Comparison of ENCODE assay signal across 8 cellular contexts in the genomic region with DNA sequence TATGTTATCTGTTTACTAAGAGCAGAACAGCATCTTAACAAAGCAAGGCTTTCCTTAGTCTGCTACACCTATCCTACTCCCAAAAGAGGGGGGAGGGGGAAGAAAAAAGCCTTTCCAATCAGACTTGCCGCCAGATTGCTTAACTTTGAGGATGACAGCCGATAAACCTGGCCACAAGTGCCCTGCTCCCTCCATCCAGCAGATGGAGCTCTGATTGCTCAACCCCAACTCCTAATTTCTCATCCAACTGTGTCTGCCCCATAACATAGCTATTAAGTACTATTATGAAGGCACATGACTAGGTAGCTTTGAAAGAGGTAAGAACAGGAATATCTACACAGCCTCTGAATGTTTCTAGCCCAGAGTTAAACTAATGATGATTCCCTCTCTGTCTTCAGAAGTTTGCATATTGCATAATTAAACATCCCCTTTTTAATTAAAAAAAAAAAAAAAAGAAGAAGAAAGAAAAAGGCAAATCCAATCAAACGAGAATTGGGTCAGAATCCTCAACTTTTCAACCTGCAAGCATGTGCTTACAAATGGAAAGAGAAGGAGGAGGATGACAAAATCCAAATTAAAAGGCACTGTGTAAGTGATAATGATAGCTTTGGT.
DNase-seq lines count a peak whose midpoint lies in the region; ATAC-seq and TF ChIP-seq lines count a peak whose summit lies in the region.

No MANE protein-coding gene starts in this region.

- H3K4me1 Mint-ChIP-seq in activated naive CD8-positive, alpha-beta T cell treated with anti-CD3 and anti-CD28 coated beads for 36 hours, result no peaks in the 10 kb centered on the region

- intact Hi-C loops in heart left ventricle (cut with DNase I), result loop anchor here in 6 of 10 donors (2.0 to 10.0 kb wide), 4 partner anchors 147 to 152 kb away; no protein-coding TSS in a partner anchor
- intact Hi-C loops in Right ventricle myocardium superior (cut with DNase I), result no loop called here

- DNase-seq in heart left ventricle (no peak), Right ventricle myocardium superior (no peak), LNCaP clone FGC (ENCODE audit: low read depth) (peak; percentile 8), left lobe of liver (ENCODE audit: low spot score) (peak; percentile 47), NCI-H2081 treated with DMSO at 0.1 percent for 48 hours (lab: John Stamatoyannopoulos, UW) (no peak)
- DNase-seq in activated naive CD8-positive, alpha-beta T cell treated with anti-CD3 and anti-CD28 coated beads for 36 hours, result peak; percentile 3
- DNase-seq in activated naive CD4-positive, alpha-beta T cell treated with anti-CD3 and anti-CD28 coated beads, Interleukin-2, amount 50 U/mL, for 16 hours, result no peak

- H3K4me3 ChIP-seq in heart left ventricle (no peak overlapping the region), LNCaP clone FGC (ENCODE audit: low read depth, low read length) (no peak overlapping the region)

- H3K36me3 Mint-ChIP-seq in activated naive CD8-positive, alpha-beta T cell treated with anti-CD3 and anti-CD28 coated beads for 36 hours, result no peaks in the 10 kb centered on the region

- no peaks in the 10 kb centered on the region for H3K4me1 ChIP-seq in heart left ventricle

- no peaks in the 10 kb centered on the region for H3K9me3 Mint-ChIP-seq in activated naive CD8-positive, alpha-beta T cell treated with anti-CD3 and anti-CD28 coated beads for 36 hours

- no peak for ATAC-seq in heart left ventricle
- ATAC-seq in Right ventricle myocardium superior (ENCODE audit: poor library complexity), result no peak
- peak; percentile 66 for ATAC-seq in GM21576 (IDR thresholded peaks at IDR 0.05; ENCODE audit: unreplicated experiment)
- peak; percentile 97 for ATAC-seq in left lobe of liver

- H3K27me3 ChIP-seq in heart left ventricle, result no peaks in the 10 kb centered on the region

- TF ChIP-seq POLR2A in heart left ventricle (IDR thresholded peaks at IDR 0.05), result no peak

- no peaks in the 10 kb centered on the region for H3K27me3 Mint-ChIP-seq in activated naive CD8-positive, alpha-beta T cell treated with anti-CD3 and anti-CD28 coated beads for 36 hours

- no peak overlapping the region for H3K4me3 Mint-ChIP-seq in activated naive CD8-positive, alpha-beta T cell treated with anti-CD3 and anti-CD28 coated beads for 36 hours

- 20 to 30% (median 27%) methylated on average over 3 of the region's 3 CpGs for WGBS in heart left ventricle, 4 donors

- TF ChIP-seq CTCF in heart left ventricle (IDR thresholded peaks at IDR 0.05) (peak; percentile 26 to 68 (median 50)), LNCaP clone FGC (IDR thresholded peaks at IDR 0.05; ENCODE audit: control insufficient read depth, extremely low read depth, insufficient read depth) (peak; percentile 87)

- H3K27ac Mint-ChIP-seq in activated naive CD8-positive, alpha-beta T cell treated with anti-CD3 and anti-CD28 coated beads for 36 hours, result no peak overlapping the region

- H3K36me3 ChIP-seq in heart left ventricle, result no peaks in the 10 kb centered on the region

- H3K27ac ChIP-seq in heart left ventricle, result no peak overlapping the region

- H3K9me3 ChIP-seq in heart left ventricle, result peaks cover 0 to 12% (median 0%) of the 10 kb centered on the region in 12 donors

Comparison
In these comparisons a context has a peak if more than half of its experiments do, and no peak if none do; other contexts are left out.
1. ATAC-seq: peak in GM21576 (single experiment) and left lobe of liver (single experiment); none in heart left ventricle (0 of 4) and Right ventricle myocardium superior (single experiment).
2. DNase-seq: peak in LNCaP clone FGC (single experiment), activated naive CD8-positive, alpha-beta T cell treated with anti-CD3 and anti-CD28 coated beads for 36 hours (single experiment) and left lobe of liver (single experiment); none in heart left ventricle (0 of 5), Right ventricle myocardium superior (single experiment), NCI-H2081 treated with DMSO at 0.1 percent for 48 hours (single experiment) and activated naive CD4-positive, alpha-beta T cell treated with anti-CD3 and anti-CD28 coated beads, Interleukin-2, amount 50 U/mL, for 16 hours (single experiment).